In genomic region chr1:4272568-4272967, GRCh38 we compare ENCODE assay signal across 28 cellular contexts.
"Had no signal": no experiment of that assay in that cellular context is flagged by ENCODE, and none has a peak within 500 bp of the region (broad histone marks: within the 10 kb centered on the region; RNA-seq: fewer than 3 reads in every experiment).

No MANE protein-coding gene starts in this region.

- H3K27ac ChIP-seq: Peyer's patch, SJSA1 had no signal

- DNase-seq: Karpas-422, MM.1S, MV-4-11, NCI-H1092, NCI-H1105, NCI-H1417 treated with DMSO at 0.1 percent for 48 hours, NCI-H1436 treated with DMSO at 0.1 percent for 48 hours, NCI-H1694 treated with DMSO at 0.1 percent for 48 hours, NCI-H187 treated with DMSO at 0.1 percent for 48 hours, NCI-H2029, NCI-H2081, NCI-H2227 treated with DMSO at 0.1 percent for 48 hours, NCI-H345, NCI-H446, NCI-H510A treated with DMSO at 0.1 percent for 48 hours, NCI-H524 treated with DMSO at 0.1 percent for 48 hours, NCI-H526 treated with DMSO at 0.1 percent for 48 hours, NCI-H774, OCI-M1, PC-3, Peyer's patch, Right ventricle myocardium superior, RPMI8226, SHP77 treated with DMSO at 0.1 percent for 48 hours, SK-N-SH, SW 1271, T-helper 1 cell had no signal

- H3K27me3 ChIP-seq: Peyer's patch, SJSA1 had no signal

- H3K4me2 ChIP-seq: SK-N-SH had no signal

- H3K4me3 ChIP-seq: Peyer's patch, SJSA1 had no signal

- H3K9ac ChIP-seq: SK-N-SH had no signal

- ATAC-seq: PC-3 had no signal

- H3K36me3 ChIP-seq: Peyer's patch, SJSA1 had no signal

- H3K4me1 ChIP-seq: Peyer's patch, SJSA1 had no signal

- H3K9me3 ChIP-seq: SK-N-SH had no signal
